ENCODE assay signal across 22 cellular contexts in the genomic region with DNA sequence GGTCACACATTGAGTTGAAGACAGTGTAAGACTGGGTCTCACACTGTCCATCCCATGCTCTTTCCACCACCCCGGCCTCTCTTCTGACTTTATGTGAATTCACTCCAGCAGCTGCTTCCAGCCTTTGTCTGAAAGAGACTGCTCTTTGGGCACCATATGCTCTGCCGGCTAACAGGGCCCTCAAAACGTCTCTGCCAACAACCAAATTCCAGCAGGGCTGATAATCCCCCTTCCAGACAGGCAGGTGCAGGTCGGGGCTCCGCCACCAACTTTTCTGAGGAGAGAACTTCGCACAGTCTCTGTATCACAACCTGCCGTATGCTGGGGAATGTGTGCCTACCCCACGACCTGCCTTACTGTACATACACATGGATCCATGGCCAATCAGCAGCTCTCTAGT.
"Had no signal": no experiment of that assay in that cellular context is flagged by ENCODE, and none has a peak within 500 bp of the region (broad histone marks: within the 10 kb centered on the region; RNA-seq: fewer than 3 reads in every experiment).

No MANE protein-coding gene starts in this region.

- H3K27me3 ChIP-seq: MG63 had no signal

- H3K9me3 ChIP-seq: MG63, SK-N-SH had no signal

- H3K4me1 Mint-ChIP-seq: IgD-negative memory B cell had no signal

- H3K27ac ChIP-seq: RWPE1 had no signal

- H3K36me3 Mint-ChIP-seq: IgD-negative memory B cell, T-cell had no signal

- H3K4me3 Mint-ChIP-seq: IgD-negative memory B cell, T-cell had no signal

- H3K36me3 ChIP-seq: MG63 had no signal

- H3K4me3 ChIP-seq: K562, MG63 had no signal

- H3K27me3 Mint-ChIP-seq: T-cell had no signal

- ATAC-seq: K562, Panc1, PC-3, T-cell had no signal

- H3K9me3 Mint-ChIP-seq: IgD-negative memory B cell, T-cell had no signal

- DNase-seq: Karpas-422; MG63; NCI-H1092; NCI-H1105 treated with DMSO at 0.1 percent for 48 hours; NCI-H1417 treated with DMSO at 0.1 percent for 48 hours; NCI-H146; NCI-H1694 treated with DMSO at 0.1 percent for 48 hours; NCI-H1930; NCI-H2081; NCI-H2107; NCI-H2227 treated with DMSO at 0.1 percent for 48 hours; NCI-H526; NK-92 treated with Interleukin-12 subunit alpha and Interleukin-12 subunit beta, amount 100 ng/mL, for 24 hours; PC-3; SHP77; SK-N-SH; SW 1271; T-cell had no signal
